8 cellular contexts compared by ENCODE assay signal in the genomic region with DNA sequence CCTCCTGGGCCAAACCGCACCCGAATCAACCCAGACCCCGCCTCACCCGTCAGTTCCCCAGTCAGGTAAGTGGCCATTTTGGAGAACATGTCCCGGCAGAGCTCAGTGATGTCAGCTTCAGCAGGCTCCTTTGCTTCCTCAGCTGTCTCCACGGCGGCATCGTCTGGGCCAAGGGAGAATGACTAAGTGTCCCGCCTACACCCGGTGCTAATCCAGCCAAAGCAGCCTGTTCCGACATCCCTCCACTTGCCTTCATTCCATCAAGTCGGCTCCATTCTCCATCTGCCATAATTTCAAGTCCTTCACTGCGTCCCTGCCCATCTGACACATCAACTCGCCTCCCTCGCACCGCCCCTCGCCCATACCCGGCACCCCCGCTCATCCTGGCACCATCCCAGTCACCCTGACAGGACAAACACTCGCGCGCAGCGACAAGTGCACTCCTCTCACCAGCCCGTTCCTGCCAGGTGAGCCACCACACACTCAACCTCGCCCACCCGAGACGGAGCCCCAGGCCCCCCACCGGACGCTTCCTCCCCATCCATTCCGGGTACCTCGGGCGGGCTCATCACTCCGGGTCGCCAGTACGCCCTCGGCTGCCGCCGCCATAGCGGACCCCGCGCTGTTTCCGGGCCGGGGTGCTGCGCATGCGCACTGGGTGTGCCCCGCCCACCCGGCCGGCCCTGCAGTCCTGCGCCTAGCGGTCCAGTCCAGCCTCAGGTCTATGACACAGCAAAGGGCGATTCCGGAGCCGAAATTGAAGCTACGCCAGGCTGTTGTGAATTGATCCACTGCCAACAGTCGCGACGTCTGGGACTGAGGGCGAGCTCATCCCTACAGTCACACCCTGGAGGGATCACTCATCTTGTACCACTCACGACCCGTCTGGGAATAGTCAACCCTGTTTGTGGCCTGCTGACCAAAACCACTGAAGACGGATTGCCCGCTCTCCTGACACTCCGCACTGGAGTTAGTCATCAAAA. TPM values are rescaled to one million over a fixed set of nuclear protein-coding genes. Genes with fewer than 3 reads are reported as not detected.
DNase-seq lines count a peak whose midpoint lies in the region; TF ChIP-seq lines count a peak whose summit lies in the region.

A gene (minus strand): TSS at position 630 of the 983 bp plus-strand sequence. CDS start 21 bp downstream, at position 609.

- TF ChIP-seq CTCF in fibroblast of the aortic adventitia (IDR thresholded peaks at IDR 0.05; ENCODE audit: insufficient read depth, low read length) (peak; percentile 28), nephron progenitor cell (IDR thresholded peaks at IDR 0.05) (no peak)

- no peaks in the 10 kb centered on the region for H4K20me1 ChIP-seq in GM23248 (ENCODE audit: insufficient read depth)

- no peaks in the 10 kb centered on the region for H3K9me3 Mint-ChIP-seq in nephron progenitor cell
- H3K9me3 Mint-ChIP-seq in stimulated activated naive CD8-positive, alpha-beta T cell treated with anti-CD3 and anti-CD28 coated beads, Interleukin-15, Interleukin-2, amounts not matched to agents 100 ng/mL and 50 ng/mL, for 24 hours = no peaks in the 10 kb centered on the region

- WGBS in GM23248 (ENCODE audit: low coverage in 1 of 2, low lambda C conversion rate in 2 of 2, missing lambda C conversion rate in 2 of 2), 2 experiments = 1 to 2% methylated on average over 42 to 63 of the region's 63 CpGs

- peak within 1 kb of the TSS; percentile 100 for H3K4me3 Mint-ChIP-seq in nephron progenitor cell
- peak within 1 kb of the TSS; percentile 99 for H3K4me3 Mint-ChIP-seq in stimulated activated naive CD8-positive, alpha-beta T cell treated with anti-CD3 and anti-CD28 coated beads, Interleukin-15, Interleukin-2, amounts not matched to agents 100 ng/mL and 50 ng/mL, for 24 hours

- no peaks in the 10 kb centered on the region for H3K9me2 ChIP-seq in GM23248 (ENCODE audit: insufficient read depth)

- peaks cover 45% of the 10 kb centered on the region for H3K79me2 ChIP-seq in GM23248 (ENCODE audit: insufficient read depth)

- TF ChIP-seq POLR2A in Raji (IDR thresholded peaks at IDR 0.05; ENCODE audit: insufficient read depth, low read depth, low read length) = peak; percentile 93

- peak within 1 kb of the TSS; percentile 98 for H3K27ac Mint-ChIP-seq in nephron progenitor cell
- peak within 1 kb of the TSS; percentile 99 for H3K27ac Mint-ChIP-seq in stimulated activated naive CD8-positive, alpha-beta T cell treated with anti-CD3 and anti-CD28 coated beads, Interleukin-15, Interleukin-2, amounts not matched to agents 100 ng/mL and 50 ng/mL, for 24 hours

- H3K27ac ChIP-seq in GM23248 = peak within 1 kb of the TSS; percentile 96

- H3K4me2 ChIP-seq in GM23248 (ENCODE audit: unreplicated experiment) = peak within 1 kb of the TSS; percentile 87

- peaks cover 24% of the 10 kb centered on the region for H3K4me1 Mint-ChIP-seq in nephron progenitor cell
- H3K4me1 Mint-ChIP-seq in stimulated activated naive CD8-positive, alpha-beta T cell treated with anti-CD3 and anti-CD28 coated beads, Interleukin-15, Interleukin-2, amounts not matched to agents 100 ng/mL and 50 ng/mL, for 24 hours (ENCODE audit: low read depth) = peaks cover 36% of the 10 kb centered on the region

- H3K4me3 ChIP-seq in GM23248 = peak within 1 kb of the TSS; percentile 96
- H3K4me3 ChIP-seq in fibroblast of the aortic adventitia (ENCODE audit: low read depth, low read length) = peak within 1 kb of the TSS; percentile 95

- peaks cover 27% of the 10 kb centered on the region for H3K27me3 Mint-ChIP-seq in nephron progenitor cell (ENCODE audit: low read depth, poor library complexity)
- H3K27me3 Mint-ChIP-seq in stimulated activated naive CD8-positive, alpha-beta T cell treated with anti-CD3 and anti-CD28 coated beads, Interleukin-15, Interleukin-2, amounts not matched to agents 100 ng/mL and 50 ng/mL, for 24 hours = peaks cover 2% of the 10 kb centered on the region

- H3K9me3 ChIP-seq in GM23248 (ENCODE audit: low read depth) = no peaks in the 10 kb centered on the region

- in situ Hi-C loops in GM23248 (cut with MboI) = no loop called here

- peaks cover 31% of the 10 kb centered on the region for H3K4me1 ChIP-seq in GM23248 (ENCODE audit: insufficient read depth)

- H2AFZ ChIP-seq in GM23248 = peak within 1 kb of the TSS; percentile 93

- peaks cover 9% of the 10 kb centered on the region for H3K36me3 Mint-ChIP-seq in nephron progenitor cell (ENCODE audit: low read depth)
- peaks cover 18% of the 10 kb centered on the region for H3K36me3 Mint-ChIP-seq in stimulated activated naive CD8-positive, alpha-beta T cell treated with anti-CD3 and anti-CD28 coated beads, Interleukin-15, Interleukin-2, amounts not matched to agents 100 ng/mL and 50 ng/mL, for 24 hours (ENCODE audit: low read depth)

- peak within 1 kb of the TSS; percentile 94 for H3K9ac ChIP-seq in GM23248

- H3K27me3 ChIP-seq in GM23248 (replicated peaks; ENCODE audit: insufficient read depth) = no peaks in the 10 kb centered on the region

- H3K36me3 ChIP-seq in GM23248 (ENCODE audit: low read depth) = peaks cover 16% of the 10 kb centered on the region; the same call in 1 of the 2 replicates

- H3F3A ChIP-seq in GM23248 (ENCODE audit: insufficient read depth) = peaks cover 23% of the 10 kb centered on the region

- DNase-seq in EH (ENCODE audit: low read depth) = peak; percentile 91
- peak; percentile 98 for DNase-seq in GM23248
- DNase-seq in LHCN-M2 (ENCODE audit: low read depth) = peak; percentile 92
- DNase-seq in activated effector memory CD4-positive, alpha-beta T cell treated with anti-CD3 and anti-CD28 coated beads, Interleukin-2, amount 50 U/mL, for 16 hours = peak; percentile 96
- DNase-seq in fibroblast of the aortic adventitia (ENCODE audit: low read depth) = peak; percentile 92
- peak; percentile 91 for DNase-seq in nephron progenitor cell

RNA-seq across cellular contexts. Expression of the gene that starts here (rescaled TPM):
- 56.7 and 72.6 TPM in 2 replicates for total RNA-seq in GM23248 (2014; rRNA removed; shearing (Covaris generic))
- polyA plus RNA-seq in GM23248 (2016; fragmentation: Nextera tagmentation; extraction: Ambion mirVana) = 90.8 and 97.6 TPM in 2 replicates
- total RNA-seq in LHCN-M2 (2014; rRNA removed) (83.8 and 86.3 TPM in 2 replicates), fibroblast of the aortic adventitia (ENCODE audit: low replicate concordance) (56.8 and 68.8 TPM in 2 replicates)
- 45.0 TPM for polyA plus RNA-seq in LHCN-M2 (2012)

Comparison
In these comparisons a context has a peak if more than half of its experiments do, and no peak if none do; other contexts are left out.
1. Peak in every context shown above with its lines: DNase-seq, H3K4me3 ChIP-seq and H3K27ac ChIP-seq.